In genomic region chr20:1101533-1101932, GRCh38 we compare ENCODE assay signal across 9 cellular contexts.
"Had no signal": no experiment of that assay in that cellular context is flagged by ENCODE, and none has a peak within 500 bp of the region (broad histone marks: within the 10 kb centered on the region; RNA-seq: fewer than 3 reads in every experiment).

No MANE protein-coding gene starts in this region.

- FAIRE-seq: H1, H54 had no signal

- H2AFZ ChIP-seq: GM23338 had no signal

- H3K4me3 ChIP-seq: GM23338 had no signal

- H3K9ac ChIP-seq: KMS-11 had no signal

- H3K27ac ChIP-seq: HL-60, KMS-11 had no signal

- DNase-seq: H9, HCEC 1CT, HFFc6, KBM-7 had no signal

- ATAC-seq: GM23338 had no signal

- H3K4me2 ChIP-seq: GM23338, KMS-11 had no signal
